22 cellular contexts compared by ENCODE assay signal in the genomic region with DNA sequence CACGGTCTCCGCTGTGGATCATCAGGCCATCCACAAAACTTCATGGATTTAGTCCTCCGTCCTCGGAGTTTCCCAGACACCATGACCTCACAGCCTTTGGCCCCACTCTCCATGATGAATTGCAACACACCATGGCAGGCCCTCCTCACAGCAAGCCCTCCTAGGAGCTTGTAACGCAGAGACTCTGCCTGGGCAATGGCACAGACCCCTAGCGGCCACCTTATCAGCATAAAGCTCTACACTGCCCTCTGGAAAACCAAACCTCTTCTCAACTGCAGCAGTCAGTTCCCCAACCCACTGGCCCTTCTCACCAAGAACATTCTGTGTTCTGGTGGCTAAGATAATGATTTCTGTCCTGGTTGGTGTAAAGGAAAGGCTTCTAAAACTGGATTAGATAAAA.
"Had no signal": no experiment of that assay in that cellular context is flagged by ENCODE, and none has a peak within 500 bp of the region (broad histone marks: within the 10 kb centered on the region; RNA-seq: fewer than 3 reads in every experiment).

No MANE protein-coding gene starts in this region.

- H3K4me1 Mint-ChIP-seq: activated naive CD4-positive, alpha-beta T cell treated with anti-CD3 and anti-CD28 coated beads, Interleukin-2, amount 50 U/mL, for 24 hours; natural killer cell had no signal

- H3K27ac Mint-ChIP-seq: activated CD8-positive, alpha-beta T cell treated with anti-CD3 and anti-CD28 coated beads, Interleukin-2, amount 10 ng/mL, durations not matched to agents 7 days and 5 days; activated naive CD4-positive, alpha-beta T cell treated with anti-CD3 and anti-CD28 coated beads, Interleukin-2, amount 50 U/mL, for 24 hours; natural killer cell; progenitor cell of endocrine pancreas had no signal

- ATAC-seq: activated CD8-positive, alpha-beta T cell treated with anti-CD3 and anti-CD28 coated beads, Interleukin-2, amount 10 ng/mL, durations not matched to agents 7 days and 5 days; gastroesophageal sphincter; left ventricle myocardium superior; natural killer cell; right cardiac atrium had no signal

- H3K4me1 ChIP-seq: adrenal gland, gastroesophageal sphincter, transverse colon had no signal

- H3K4me3 ChIP-seq: adrenal gland, dorsolateral prefrontal cortex, gastroesophageal sphincter, transverse colon had no signal

- H3K27me3 ChIP-seq: adrenal gland, dorsolateral prefrontal cortex, gastroesophageal sphincter, transverse colon had no signal

- H3K27me3 Mint-ChIP-seq: progenitor cell of endocrine pancreas had no signal

- H3K36me3 ChIP-seq: adrenal gland, gastroesophageal sphincter, transverse colon had no signal

- H3K4me3 Mint-ChIP-seq: activated CD8-positive, alpha-beta T cell treated with anti-CD3 and anti-CD28 coated beads, Interleukin-2, amount 10 ng/mL, durations not matched to agents 7 days and 5 days; activated naive CD4-positive, alpha-beta T cell treated with anti-CD3 and anti-CD28 coated beads, Interleukin-2, amount 50 U/mL, for 24 hours; natural killer cell had no signal

- DNase-seq: activated CD4-positive, alpha-beta T cell treated with anti-CD3 and anti-CD28 coated beads for 48 hours; activated CD8-positive, alpha-beta memory T cell treated with anti-CD3 and anti-CD28 coated beads, Interleukin-2, amount 50 U/mL, for 4 hours; activated CD8-positive, alpha-beta T cell treated with anti-CD3 and anti-CD28 coated beads, Interleukin-2, amount 10 ng/mL, durations not matched to agents 7 days and 5 days; activated effector memory CD4-positive, alpha-beta T cell treated with anti-CD3 and anti-CD28 coated beads, Interleukin-2, amount 50 U/mL, for 16 hours; activated T-cell treated with anti-CD3 and anti-CD28 coated beads, Interleukin-2, amount 50 U/mL, for 48 hours; adrenal gland; dorsolateral prefrontal cortex; erythroblast; left ventricle myocardium superior; mesenchymal stem cell; natural killer cell; nucleus accumbens; right cardiac atrium; small intestine; stimulated activated CD4-positive, alpha-beta T cell treated with anti-CD3 and anti-CD28 coated beads, Interleukin-4, amount 100 ng/mL, for 4 hours; stimulated activated CD8-positive, alpha-beta memory T cell treated with anti-CD3 and anti-CD28 coated beads, Interleukin-4, amount 100 ng/mL, for 48 hours; stimulated activated naive CD4-positive, alpha-beta T cell treated with Interleukin-2 at 50 U/mL for 16 hours; substantia nigra; transverse colon had no signal

- H3K9me3 ChIP-seq: adrenal gland, gastroesophageal sphincter, transverse colon had no signal

- H3K36me3 Mint-ChIP-seq: activated naive CD4-positive, alpha-beta T cell treated with anti-CD3 and anti-CD28 coated beads, Interleukin-2, amount 50 U/mL, for 24 hours; natural killer cell had no signal

- H3K9me3 Mint-ChIP-seq: activated naive CD4-positive, alpha-beta T cell treated with anti-CD3 and anti-CD28 coated beads, Interleukin-2, amount 50 U/mL, for 24 hours had no signal

- H3K27ac ChIP-seq: adrenal gland, dorsolateral prefrontal cortex, gastroesophageal sphincter, transverse colon had no signal
